ENCODE assay signal across 1 cellular context in genomic region chr9:115349542-115349941, GRCh38.
TF ChIP-seq lines count a peak whose summit lies in the region.

No MANE protein-coding gene starts in this region.

TF ChIP-seq in A549, 52 proteins besides CTCF, POLR2A, EP300 and RAD21 (continued from another document):
- TF ChIP-seq, protein P1, sequence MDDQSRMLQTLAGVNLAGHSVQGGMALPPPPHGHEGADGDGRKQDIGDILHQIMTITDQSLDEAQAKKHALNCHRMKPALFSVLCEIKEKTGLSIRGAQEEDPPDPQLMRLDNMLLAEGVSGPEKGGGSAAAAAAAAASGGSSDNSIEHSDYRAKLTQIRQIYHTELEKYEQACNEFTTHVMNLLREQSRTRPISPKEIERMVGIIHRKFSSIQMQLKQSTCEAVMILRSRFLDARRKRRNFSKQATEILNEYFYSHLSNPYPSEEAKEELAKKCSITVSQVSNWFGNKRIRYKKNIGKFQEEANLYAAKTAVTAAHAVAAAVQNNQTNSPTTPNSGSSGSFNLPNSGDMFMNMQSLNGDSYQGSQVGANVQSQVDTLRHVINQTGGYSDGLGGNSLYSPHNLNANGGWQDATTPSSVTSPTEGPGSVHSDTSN (IDR thresholded peaks at IDR 0.05), result 0 out of 2 replicates have a peak, but pooled peaks have one; percentile 32
- TF ChIP-seq HOXA7 (CRISPR knock-in tag; IDR thresholded peaks at IDR 0.05) (no peak), MAZ (IDR thresholded peaks at IDR 0.05; ENCODE audit: borderline replicate concordance, low read depth, low read length) (no peak), JUN (IDR thresholded peaks at IDR 0.05) (peak; percentile 62 to 81; a peak in 2 of 5 replicates), HOXB5 (CRISPR knock-in tag; IDR thresholded peaks at IDR 0.05) (no peak), ZFP36 (IDR thresholded peaks at IDR 0.05; ENCODE audit: borderline replicate concordance, partially characterized antibody) (no peak), FOSL2 (IDR thresholded peaks at IDR 0.05) (peak; percentile 90), FOSL2 (CRISPR knock-in tag; IDR thresholded peaks at IDR 0.05) (peak; percentile 92), FOXS1 (CRISPR knock-in tag; IDR thresholded peaks at IDR 0.05) (no peak), SMC3 (IDR thresholded peaks at IDR 0.05) (peak; percentile 37; the same call in 2 of the 3 replicates), MAX (IDR thresholded peaks at IDR 0.05) (peak; percentile 59; the same call in 1 of the 2 replicates), EHMT2 (IDR thresholded peaks at IDR 0.05; ENCODE audit: low read depth) (no peak), POLR2AphosphoS2 (conservative IDR thresholded peaks at IDR 0.05; ENCODE audit: low read length) (no peak), MYC (IDR thresholded peaks at IDR 0.05; ENCODE audit: borderline replicate concordance, low read length) (no peak), BHLHE40 (IDR thresholded peaks at IDR 0.05; ENCODE audit: low read depth, low read length) (no peak)
- TF ChIP-seq, protein P2, sequence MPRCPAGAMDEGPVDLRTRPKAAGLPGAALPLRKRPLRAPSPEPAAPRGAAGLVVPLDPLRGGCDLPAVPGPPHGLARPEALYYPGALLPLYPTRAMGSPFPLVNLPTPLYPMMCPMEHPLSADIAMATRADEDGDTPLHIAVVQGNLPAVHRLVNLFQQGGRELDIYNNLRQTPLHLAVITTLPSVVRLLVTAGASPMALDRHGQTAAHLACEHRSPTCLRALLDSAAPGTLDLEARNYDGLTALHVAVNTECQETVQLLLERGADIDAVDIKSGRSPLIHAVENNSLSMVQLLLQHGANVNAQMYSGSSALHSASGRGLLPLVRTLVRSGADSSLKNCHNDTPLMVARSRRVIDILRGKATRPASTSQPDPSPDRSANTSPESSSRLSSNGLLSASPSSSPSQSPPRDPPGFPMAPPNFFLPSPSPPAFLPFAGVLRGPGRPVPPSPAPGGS (IDR thresholded peaks at IDR 0.05), result peak; percentile 82; the same call in 1 of the 3 replicates
